ENCODE assay signal across 1 cellular context in genomic region chr3:194058189-194058571, GRCh38.
TF ChIP-seq lines count a peak whose summit lies in the region.

No MANE protein-coding gene starts in this region.

TF ChIP-seq in GM12878, 131 proteins besides CTCF, POLR2A, EP300 and RAD21 (continued from another document):
- TF ChIP-seq ZNF217 (IDR thresholded peaks at IDR 0.05), result no peak
- peak; percentile 45; the same call in 1 of the 2 replicates for TF ChIP-seq NR2F1 (conservative IDR thresholded peaks at IDR 0.05)
- 0 out of 2 replicates have a peak, but pooled peaks have one; percentile 22 for TF ChIP-seq TCF12 (IDR thresholded peaks at IDR 0.05; ENCODE audit: low read depth, low read length)
- no peak for TF ChIP-seq SPI1 (IDR thresholded peaks at IDR 0.05; ENCODE audit: borderline replicate concordance, insufficient read depth, low read depth, low read length)
- TF ChIP-seq ZBTB4 (CRISPR knock-in tag; IDR thresholded peaks at IDR 0.05), result no peak
- TF ChIP-seq HCFC1 (IDR thresholded peaks at IDR 0.05; ENCODE audit: low read length), result no peak
- no peak for TF ChIP-seq IKZF1 (conservative IDR thresholded peaks at IDR 0.05)
- TF ChIP-seq SMAD5 (IDR thresholded peaks at IDR 0.05; ENCODE audit: low read depth), result no peak
- TF ChIP-seq ZNF592 (IDR thresholded peaks at IDR 0.05), result no peak
- no peak for TF ChIP-seq TBL1XR1 (IDR thresholded peaks at IDR 0.05; ENCODE audit: low read depth, low read length)
- TF ChIP-seq ZNF384 (IDR thresholded peaks at IDR 0.05; ENCODE audit: borderline replicate concordance, low read depth, low read length), result no peak
- no peak for TF ChIP-seq MYC (IDR thresholded peaks at IDR 0.05; ENCODE audit: insufficient read depth, insufficient read length, insufficient replicate concordance, low read length, severe bottlenecking)
- no peak for TF ChIP-seq CREM (IDR thresholded peaks at IDR 0.05; ENCODE audit: low read depth)
- no peak for TF ChIP-seq ZNF207 (IDR thresholded peaks at IDR 0.05; ENCODE audit: borderline replicate concordance)
- peak in 1 of 2 experiments; percentile 28; a peak in 1 of 4 replicates for TF ChIP-seq BHLHE40 (IDR thresholded peaks at IDR 0.05; ENCODE audit: borderline replicate concordance in 1 of 2, low read depth in 2 of 2, low read length in 1 of 2)
- TF ChIP-seq SREBF2 (IDR thresholded peaks at IDR 0.05; ENCODE audit: low read length), result no peak
- no peak for TF ChIP-seq JUNB (IDR thresholded peaks at IDR 0.05)
- no peak for TF ChIP-seq E2F8 (IDR thresholded peaks at IDR 0.05; ENCODE audit: low read depth, partially characterized antibody)
- no peak for TF ChIP-seq NFXL1 (IDR thresholded peaks at IDR 0.05; ENCODE audit: borderline replicate concordance)
- no peak for TF ChIP-seq TAF1 (IDR thresholded peaks at IDR 0.05; ENCODE audit: borderline replicate concordance, low read depth, low read length)
